Comparison of ENCODE assay signal across 29 cellular contexts in the genomic region with DNA sequence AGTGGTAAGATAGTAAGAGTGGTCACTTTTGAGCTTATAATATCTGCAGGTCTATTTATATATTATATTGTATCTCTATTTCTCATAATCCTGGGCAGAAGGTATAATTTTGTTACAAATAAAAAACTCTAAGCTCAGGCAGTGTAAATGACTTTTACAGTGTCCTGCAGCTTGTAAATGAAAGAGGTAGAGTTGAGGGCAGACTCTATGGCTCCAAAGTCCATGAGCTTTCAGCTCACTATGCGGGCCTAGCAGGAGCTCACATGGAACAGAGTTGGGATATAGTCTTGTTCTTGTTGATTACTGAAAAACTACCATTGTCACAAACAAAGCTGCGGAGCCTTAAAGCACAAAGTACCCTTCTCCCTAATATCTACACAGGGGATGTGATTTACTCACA.
"Had no signal": no experiment of that assay in that cellular context is flagged by ENCODE, and none has a peak within 500 bp of the region (broad histone marks: within the 10 kb centered on the region; RNA-seq: fewer than 3 reads in every experiment).

No MANE protein-coding gene starts in this region.

- H3K27ac ChIP-seq: brain microvascular endothelial cell, esophagus muscularis mucosa, foreskin keratinocyte, gastrocnemius medialis, VCaP had no signal

- FAIRE-seq: astrocyte, bronchial epithelial cell had no signal

- DNase-seq: activated CD4-positive, alpha-beta memory T cell treated with anti-CD3 and anti-CD28 coated beads, Interleukin-2, amount 10 ng/mL, durations not matched to agents 7 days and 5 days; activated CD4-positive, alpha-beta T cell treated with anti-CD3 and anti-CD28 coated beads for 1 hour; activated CD4-positive, alpha-beta T cell treated with anti-CD3 and anti-CD28 coated beads for 4 hours; activated CD4-positive, alpha-beta T cell treated with anti-CD3 and anti-CD28 coated beads, Interleukin-2, amount 10 ng/mL, durations not matched to agents 7 days and 5 days; activated CD4-positive, alpha-beta T cell treated with anti-CD3 and anti-CD28 coated beads, Interleukin-2, amount 50 U/mL, for 4 hours; activated CD8-positive, alpha-beta memory T cell treated with anti-CD3 and anti-CD28 coated beads, Interleukin-2, amount 50 U/mL, for 48 hours; activated gamma-delta T cell treated with Interleukin-2 at 50 U/mL for 16 hours; activated naive CD4-positive, alpha-beta T cell treated with anti-CD3 and anti-CD28 coated beads, Interleukin-2, amount 50 U/mL, for 16 hours; activated naive CD4-positive, alpha-beta T cell treated with Interleukin-2 at 50 U/mL for 16 hours; activated T-cell treated with anti-CD3 and anti-CD28 coated beads for 4 hours; activated T-cell treated with anti-CD3 and anti-CD28 coated beads, Interleukin-2, amount 50 U/mL, for 24 hours; activated T-cell treated with anti-CD3 and anti-CD28 coated beads, Interleukin-2, amount 50 U/mL, for 72 hours; amniotic stem cell; anterior cingulate cortex; brain microvascular endothelial cell; cortex of kidney; dermis blood vessel endothelial cell; effector CD4-positive, alpha-beta T cell; effector memory CD8-positive, alpha-beta T cell; erythroblast; foreskin keratinocyte; gastrocnemius medialis; glutamatergic neuron; T-helper 2 cell had no signal

- H3K4me3 ChIP-seq: esophagus muscularis mucosa, gastrocnemius medialis had no signal

- H3K9me3 ChIP-seq: esophagus muscularis mucosa, gastrocnemius medialis had no signal

- H3K4me1 ChIP-seq: esophagus muscularis mucosa, foreskin keratinocyte, gastrocnemius medialis had no signal

- H3K27me3 ChIP-seq: brain microvascular endothelial cell, esophagus muscularis mucosa, foreskin keratinocyte, gastrocnemius medialis had no signal

- ATAC-seq: activated T-cell treated with anti-CD3 and anti-CD28 coated beads, Interleukin-2, amount 50 U/mL, for 72 hours; effector memory CD8-positive, alpha-beta T cell; foreskin keratinocyte; gastrocnemius medialis; WTC11 had no signal

- H3K36me3 ChIP-seq: brain microvascular endothelial cell, esophagus muscularis mucosa, gastrocnemius medialis had no signal
